Comparison of ENCODE assay signal across 1 cellular context in the genomic region with DNA sequence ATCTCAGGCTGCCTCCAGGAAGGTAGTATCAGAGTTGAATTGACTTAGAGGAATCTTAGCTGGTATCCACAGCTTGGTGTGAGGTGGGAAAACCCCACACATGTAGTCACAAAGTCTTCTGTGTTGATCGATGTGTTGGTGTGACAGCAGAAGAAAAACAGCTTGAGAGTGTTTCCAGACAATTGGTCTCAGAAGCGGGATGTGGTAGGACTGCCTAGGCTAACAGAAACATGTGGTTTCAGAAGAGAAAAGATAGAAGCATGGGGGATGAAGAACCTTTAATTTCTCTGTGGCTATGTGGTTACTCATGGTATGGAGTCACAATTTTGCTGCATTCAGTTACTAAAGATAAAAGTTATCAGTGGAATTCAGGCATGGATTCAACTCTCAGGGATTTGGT.
TF ChIP-seq lines count a peak whose summit lies in the region.

No MANE protein-coding gene starts in this region.

TF ChIP-seq in GM23338, 12 proteins besides CTCF, POLR2A, EP300 and RAD21 (continued from another document):
- TF ChIP-seq, protein P1, sequence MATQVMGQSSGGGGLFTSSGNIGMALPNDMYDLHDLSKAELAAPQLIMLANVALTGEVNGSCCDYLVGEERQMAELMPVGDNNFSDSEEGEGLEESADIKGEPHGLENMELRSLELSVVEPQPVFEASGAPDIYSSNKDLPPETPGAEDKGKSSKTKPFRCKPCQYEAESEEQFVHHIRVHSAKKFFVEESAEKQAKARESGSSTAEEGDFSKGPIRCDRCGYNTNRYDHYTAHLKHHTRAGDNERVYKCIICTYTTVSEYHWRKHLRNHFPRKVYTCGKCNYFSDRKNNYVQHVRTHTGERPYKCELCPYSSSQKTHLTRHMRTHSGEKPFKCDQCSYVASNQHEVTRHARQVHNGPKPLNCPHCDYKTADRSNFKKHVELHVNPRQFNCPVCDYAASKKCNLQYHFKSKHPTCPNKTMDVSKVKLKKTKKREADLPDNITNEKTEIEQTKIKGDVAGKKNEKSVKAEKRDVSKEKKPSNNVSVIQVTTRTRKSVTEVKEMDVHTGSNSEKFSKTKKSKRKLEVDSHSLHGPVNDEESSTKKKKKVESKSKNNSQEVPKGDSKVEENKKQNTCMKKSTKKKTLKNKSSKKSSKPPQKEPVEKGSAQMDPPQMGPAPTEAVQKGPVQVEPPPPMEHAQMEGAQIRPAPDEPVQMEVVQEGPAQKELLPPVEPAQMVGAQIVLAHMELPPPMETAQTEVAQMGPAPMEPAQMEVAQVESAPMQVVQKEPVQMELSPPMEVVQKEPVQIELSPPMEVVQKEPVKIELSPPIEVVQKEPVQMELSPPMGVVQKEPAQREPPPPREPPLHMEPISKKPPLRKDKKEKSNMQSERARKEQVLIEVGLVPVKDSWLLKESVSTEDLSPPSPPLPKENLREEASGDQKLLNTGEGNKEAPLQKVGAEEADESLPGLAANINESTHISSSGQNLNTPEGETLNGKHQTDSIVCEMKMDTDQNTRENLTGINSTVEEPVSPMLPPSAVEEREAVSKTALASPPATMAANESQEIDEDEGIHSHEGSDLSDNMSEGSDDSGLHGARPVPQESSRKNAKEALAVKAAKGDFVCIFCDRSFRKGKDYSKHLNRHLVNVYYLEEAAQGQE (IDR thresholded peaks at IDR 0.05; ENCODE audit: unreplicated experiment): no peak
- TF ChIP-seq JUNB (IDR thresholded peaks at IDR 0.05; ENCODE audit: unreplicated experiment) (no peak), ZNF114 (CRISPR knock-in tag; IDR thresholded peaks at IDR 0.05) (no peak), ZNF331 (CRISPR knock-in tag; IDR thresholded peaks at IDR 0.05; ENCODE audit: low read depth) (no peak), POLR2AphosphoS5 (IDR thresholded peaks at IDR 0.05; ENCODE audit: low read depth) (no peak), EZH2phosphoT487 (IDR thresholded peaks at IDR 0.05; ENCODE audit: unreplicated experiment) (no peak), CREB1 (CRISPR knock-in tag; IDR thresholded peaks at IDR 0.05; ENCODE audit: low read depth) (no peak), EZH2 (IDR thresholded peaks at IDR 0.05; ENCODE audit: low read depth, unreplicated experiment) (no peak), STAT1 (IDR thresholded peaks at IDR 0.05; ENCODE audit: unreplicated experiment) (no peak)
- TF ChIP-seq, protein P2, sequence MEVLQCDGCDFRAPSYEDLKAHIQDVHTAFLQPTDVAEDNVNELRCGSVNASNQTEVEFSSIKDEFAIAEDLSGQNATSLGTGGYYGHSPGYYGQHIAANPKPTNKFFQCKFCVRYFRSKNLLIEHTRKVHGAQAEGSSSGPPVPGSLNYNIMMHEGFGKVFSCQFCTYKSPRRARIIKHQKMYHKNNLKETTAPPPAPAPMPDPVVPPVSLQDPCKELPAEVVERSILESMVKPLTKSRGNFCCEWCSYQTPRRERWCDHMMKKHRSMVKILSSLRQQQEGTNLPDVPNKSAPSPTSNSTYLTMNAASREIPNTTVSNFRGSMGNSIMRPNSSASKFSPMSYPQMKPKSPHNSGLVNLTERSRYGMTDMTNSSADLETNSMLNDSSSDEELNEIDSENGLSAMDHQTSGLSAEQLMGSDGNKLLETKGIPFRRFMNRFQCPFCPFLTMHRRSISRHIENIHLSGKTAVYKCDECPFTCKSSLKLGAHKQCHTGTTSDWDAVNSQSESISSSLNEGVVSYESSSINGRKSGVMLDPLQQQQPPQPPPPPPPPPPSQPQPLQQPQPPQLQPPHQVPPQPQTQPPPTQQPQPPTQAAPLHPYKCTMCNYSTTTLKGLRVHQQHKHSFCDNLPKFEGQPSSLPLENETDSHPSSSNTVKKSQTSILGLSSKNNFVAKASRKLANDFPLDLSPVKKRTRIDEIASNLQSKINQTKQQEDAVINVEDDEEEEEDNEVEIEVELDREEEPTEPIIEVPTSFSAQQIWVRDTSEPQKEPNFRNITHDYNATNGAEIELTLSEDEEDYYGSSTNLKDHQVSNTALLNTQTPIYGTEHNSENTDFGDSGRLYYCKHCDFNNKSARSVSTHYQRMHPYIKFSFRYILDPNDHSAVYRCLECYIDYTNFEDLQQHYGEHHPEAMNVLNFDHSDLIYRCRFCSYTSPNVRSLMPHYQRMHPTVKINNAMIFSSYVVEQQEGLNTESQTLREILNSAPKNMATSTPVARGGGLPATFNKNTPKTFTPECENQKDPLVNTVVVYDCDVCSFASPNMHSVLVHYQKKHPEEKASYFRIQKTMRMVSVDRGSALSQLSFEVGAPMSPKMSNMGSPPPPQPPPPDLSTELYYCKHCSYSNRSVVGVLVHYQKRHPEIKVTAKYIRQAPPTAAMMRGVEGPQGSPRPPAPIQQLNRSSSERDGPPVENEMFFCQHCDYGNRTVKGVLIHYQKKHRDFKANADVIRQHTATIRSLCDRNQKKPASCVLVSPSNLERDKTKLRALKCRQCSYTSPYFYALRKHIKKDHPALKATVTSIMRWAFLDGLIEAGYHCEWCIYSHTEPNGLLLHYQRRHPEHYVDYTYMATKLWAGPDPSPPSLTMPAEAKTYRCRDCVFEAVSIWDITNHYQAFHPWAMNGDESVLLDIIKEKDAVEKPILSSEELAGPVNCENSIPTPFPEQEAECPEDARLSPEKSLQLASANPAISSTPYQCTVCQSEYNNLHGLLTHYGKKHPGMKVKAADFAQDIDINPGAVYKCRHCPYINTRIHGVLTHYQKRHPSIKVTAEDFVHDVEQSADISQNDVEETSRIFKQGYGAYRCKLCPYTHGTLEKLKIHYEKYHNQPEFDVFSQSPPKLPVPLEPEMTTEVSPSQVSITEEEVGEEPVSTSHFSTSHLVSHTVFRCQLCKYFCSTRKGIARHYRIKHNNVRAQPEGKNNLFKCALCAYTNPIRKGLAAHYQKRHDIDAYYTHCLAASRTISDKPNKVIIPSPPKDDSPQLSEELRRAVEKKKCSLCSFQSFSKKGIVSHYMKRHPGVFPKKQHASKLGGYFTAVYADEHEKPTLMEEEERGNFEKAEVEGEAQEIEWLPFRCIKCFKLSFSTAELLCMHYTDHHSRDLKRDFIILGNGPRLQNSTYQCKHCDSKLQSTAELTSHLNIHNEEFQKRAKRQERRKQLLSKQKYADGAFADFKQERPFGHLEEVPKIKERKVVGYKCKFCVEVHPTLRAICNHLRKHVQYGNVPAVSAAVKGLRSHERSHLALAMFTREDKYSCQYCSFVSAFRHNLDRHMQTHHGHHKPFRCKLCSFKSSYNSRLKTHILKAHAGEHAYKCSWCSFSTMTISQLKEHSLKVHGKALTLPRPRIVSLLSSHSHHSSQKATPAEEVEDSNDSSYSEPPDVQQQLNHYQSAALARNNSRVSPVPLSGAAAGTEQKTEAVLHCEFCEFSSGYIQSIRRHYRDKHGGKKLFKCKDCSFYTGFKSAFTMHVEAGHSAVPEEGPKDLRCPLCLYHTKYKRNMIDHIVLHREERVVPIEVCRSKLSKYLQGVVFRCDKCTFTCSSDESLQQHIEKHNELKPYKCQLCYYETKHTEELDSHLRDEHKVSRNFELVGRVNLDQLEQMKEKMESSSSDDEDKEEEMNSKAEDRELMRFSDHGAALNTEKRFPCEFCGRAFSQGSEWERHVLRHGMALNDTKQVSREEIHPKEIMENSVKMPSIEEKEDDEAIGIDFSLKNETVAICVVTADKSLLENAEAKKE (CRISPR knock-in tag; IDR thresholded peaks at IDR 0.05): no peak
- TF ChIP-seq, protein P3, sequence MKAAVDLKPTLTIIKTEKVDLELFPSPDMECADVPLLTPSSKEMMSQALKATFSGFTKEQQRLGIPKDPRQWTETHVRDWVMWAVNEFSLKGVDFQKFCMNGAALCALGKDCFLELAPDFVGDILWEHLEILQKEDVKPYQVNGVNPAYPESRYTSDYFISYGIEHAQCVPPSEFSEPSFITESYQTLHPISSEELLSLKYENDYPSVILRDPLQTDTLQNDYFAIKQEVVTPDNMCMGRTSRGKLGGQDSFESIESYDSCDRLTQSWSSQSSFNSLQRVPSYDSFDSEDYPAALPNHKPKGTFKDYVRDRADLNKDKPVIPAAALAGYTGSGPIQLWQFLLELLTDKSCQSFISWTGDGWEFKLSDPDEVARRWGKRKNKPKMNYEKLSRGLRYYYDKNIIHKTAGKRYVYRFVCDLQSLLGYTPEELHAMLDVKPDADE (IDR thresholded peaks at IDR 0.05): no peak
